ENCODE assay signal across 11 cellular contexts in genomic region chr17:75549246-75550138, GRCh38. TPM values are rescaled to one million over a fixed set of nuclear protein-coding genes. Genes with fewer than 3 reads are reported as not detected.
DNase-seq lines count a peak whose midpoint lies in the region; ATAC-seq and TF ChIP-seq lines count a peak whose summit lies in the region.
"Had no signal": no experiment of that assay in that cellular context is flagged by ENCODE, and none has a peak within 500 bp of the region (broad histone marks: within the 10 kb centered on the region; RNA-seq: fewer than 3 reads in every experiment).

No MANE protein-coding gene starts in this region.

- DNase-seq in GM23338 (ENCODE audit: low spot score) (peak; percentile 82), NCI-H2171 treated with DMSO at 0.1 percent for 48 hours (lab: John Stamatoyannopoulos, UW) (peak; percentile 68), epithelial cell of esophagus (ENCODE audit: low read depth) (peak; percentile 70), neuronal stem cell (ENCODE audit: low spot score) (peak; percentile 33), superior temporal gyrus (ENCODE audit: extremely low spot score) (no peak), AG08395 (ENCODE audit: low spot score) (no peak)
- DNase-seq in stimulated activated naive B cell treated with anti-CD40 and anti-IgM and Interleukin-4, amounts not matched to agents 10 μg/mL and 1 μg/mL and 100 μg/mL, for 72 hours = no peak
- DNase-seq: EL, glutamatergic neuron, IMR-90 had no signal

- no peaks in the 10 kb centered on the region for H3K9me2 ChIP-seq in GM23338 (ENCODE audit: insufficient read depth)

- no peaks in the 10 kb centered on the region for H3K36me3 ChIP-seq in GM23338 (ENCODE audit: insufficient read depth)
- H3K36me3 ChIP-seq in neuronal stem cell (replicated peaks in 1 of 2; ENCODE audit: control insufficient read depth in 2 of 2, insufficient read depth in 2 of 2, low read length in 2 of 2) = no peaks in the 10 kb centered on the region

- no peaks in the 10 kb centered on the region for H3K9me3 ChIP-seq in neuronal stem cell (replicated peaks in 1 of 2; ENCODE audit: control insufficient read depth in 2 of 2, insufficient read depth in 1 of 2, low read depth in 1 of 2, low read length in 2 of 2)

- peaks cover 35% of the 10 kb centered on the region for H3K4me1 Mint-ChIP-seq in GM23338
- H3K4me1 Mint-ChIP-seq in stimulated activated naive B cell treated with anti-CD40 and anti-IgM and Interleukin-4, amounts not matched to agents 10 μg/mL and 1 μg/mL and 100 μg/mL, for 72 hours = no peaks in the 10 kb centered on the region

- no peaks in the 10 kb centered on the region for H3K9me3 Mint-ChIP-seq in GM23338
- H3K9me3 Mint-ChIP-seq in stimulated activated naive B cell treated with anti-CD40 and anti-IgM and Interleukin-4, amounts not matched to agents 10 μg/mL and 1 μg/mL and 100 μg/mL, for 72 hours = no peaks in the 10 kb centered on the region

- 0 out of 2 replicates have a peak, but pooled peaks cover 7% of the 10 kb centered on the region for H3F3A ChIP-seq in GM23338 (replicated peaks; ENCODE audit: low read depth)

- peak overlapping the region; percentile 80 for H3K9ac ChIP-seq in neuronal stem cell (ENCODE audit: low read depth, low read length, poor library complexity)

- peak overlapping the region; percentile 64 for H2BK12ac ChIP-seq in neuronal stem cell (ENCODE audit: low read length)

- peak overlapping the region; percentile 78 for H3K4me3 Mint-ChIP-seq in GM23338
- no peak overlapping the region for H3K4me3 Mint-ChIP-seq in stimulated activated naive B cell treated with anti-CD40 and anti-IgM and Interleukin-4, amounts not matched to agents 10 μg/mL and 1 μg/mL and 100 μg/mL, for 72 hours

- H2BK15ac ChIP-seq in neuronal stem cell (ENCODE audit: low read length) = peak overlapping the region; percentile 99

- peak overlapping the region; percentile 89 for H2AFZ ChIP-seq in GM23338
- H2AFZ ChIP-seq in neuronal stem cell (ENCODE audit: low read length) = peak overlapping the region; percentile 74

- H2BK5ac ChIP-seq in neuronal stem cell (ENCODE audit: low read length) = peak overlapping the region; percentile 91

- H2AK5ac ChIP-seq in neuronal stem cell (ENCODE audit: low read depth, low read length) = peak overlapping the region; percentile 98

- H3K18ac ChIP-seq in neuronal stem cell (ENCODE audit: low read length) = peak overlapping the region; percentile 95

- H3K36me3 Mint-ChIP-seq in GM23338 (ENCODE audit: low read depth) = no peaks in the 10 kb centered on the region; the same call in 2 of the 3 replicates
- no peaks in the 10 kb centered on the region for H3K36me3 Mint-ChIP-seq in stimulated activated naive B cell treated with anti-CD40 and anti-IgM and Interleukin-4, amounts not matched to agents 10 μg/mL and 1 μg/mL and 100 μg/mL, for 72 hours

- WGBS in neuronal stem cell (ENCODE audit: extremely low coverage in 2 of 2, insufficient read length in 2 of 2, insufficient replicate concordance in 1 of 2), 2 donors = no CpG with 5 or more reads among the region's 22 CpGs

- peak overlapping the region; percentile 90 for H3K27ac Mint-ChIP-seq in GM23338
- H3K27ac Mint-ChIP-seq in stimulated activated naive B cell treated with anti-CD40 and anti-IgM and Interleukin-4, amounts not matched to agents 10 μg/mL and 1 μg/mL and 100 μg/mL, for 72 hours = no peak overlapping the region

- H2BK120ac ChIP-seq in neuronal stem cell (ENCODE audit: low read depth, low read length) = no peak overlapping the region

- peak overlapping the region; percentile 86 for H3K4me2 ChIP-seq in GM23338
- peak overlapping the region; percentile 52 for H3K4me2 ChIP-seq in neuronal stem cell (ENCODE audit: insufficient read depth, low read length, poor library complexity, severe bottlenecking)

- no peaks in the 10 kb centered on the region for H3K27me3 ChIP-seq in GM23338 (ENCODE audit: insufficient read depth)
- H3K27me3 ChIP-seq in neuronal stem cell (ENCODE audit: control insufficient read depth in 3 of 3, insufficient read depth in 3 of 3, low read depth in 1 of 3, low read length in 3 of 3) = peaks cover 0 to 37% (median 0%) of the 10 kb centered on the region in 3 experiments

- H3K27ac ChIP-seq in GM23338 (ENCODE audit: low read depth) (peak overlapping the region; percentile 81), neuronal stem cell (replicated peaks; ENCODE audit: low read length) (no peak overlapping the region)

- H3K4me1 ChIP-seq in GM23338 (ENCODE audit: insufficient read depth) (peaks cover 7% of the 10 kb centered on the region; the same call in 1 of the 2 replicates), neuronal stem cell (ENCODE audit: control insufficient read depth in 2 of 2, insufficient read depth in 1 of 2, low read depth in 1 of 2, low read length in 2 of 2) (peaks cover 9 to 24% of the 10 kb centered on the region in 2 donors)

- peak overlapping the region; percentile 21 for H3K14ac ChIP-seq in neuronal stem cell (ENCODE audit: low read length)

- H4K20me1 ChIP-seq in GM23338 (replicated peaks; ENCODE audit: insufficient read depth) = peaks cover 3% of the 10 kb centered on the region; the same call in 1 of the 2 replicates

- H3K79me1 ChIP-seq in neuronal stem cell (ENCODE audit: low read depth, low read length) = no peaks in the 10 kb centered on the region

- no peak overlapping the region for H4K91ac ChIP-seq in neuronal stem cell (ENCODE audit: low read depth, low read length, poor library complexity)

- peaks cover 4% of the 10 kb centered on the region for H3K27me3 Mint-ChIP-seq in GM23338 (ENCODE audit: insufficient read depth, low read depth, poor library complexity)
- H3K27me3 Mint-ChIP-seq in stimulated activated naive B cell treated with anti-CD40 and anti-IgM and Interleukin-4, amounts not matched to agents 10 μg/mL and 1 μg/mL and 100 μg/mL, for 72 hours = no peaks in the 10 kb centered on the region

- peak overlapping the region; percentile 59 for H3K4ac ChIP-seq in neuronal stem cell (ENCODE audit: low read length)

- no peaks in the 10 kb centered on the region for H3K79me2 ChIP-seq in GM23338 (replicated peaks; ENCODE audit: insufficient read depth)

- no peak overlapping the region for H4K8ac ChIP-seq in neuronal stem cell (ENCODE audit: low read depth, low read length)

- ATAC-seq in GM23338 = peak; percentile 84
- ATAC-seq in stimulated activated naive B cell treated with anti-CD40 and anti-IgM and Interleukin-4, amounts not matched to agents 10 μg/mL and 1 μg/mL and 100 μg/mL, for 72 hours (replicated peaks) = no peak
- ATAC-seq in GM19328 (IDR thresholded peaks at IDR 0.05; ENCODE audit: unreplicated experiment) = no peak

- H3K4me3 ChIP-seq in GM23338 (peak overlapping the region; percentile 53), epithelial cell of esophagus (ENCODE audit: low read length) (no peak overlapping the region), neuronal stem cell (ENCODE audit: low read length in 2 of 2) (no peak overlapping the region)

- H3K23ac ChIP-seq in neuronal stem cell (ENCODE audit: low read depth, low read length, poor library complexity) = peak overlapping the region; percentile 82

- TF ChIP-seq CTCF in GM23338 (conservative IDR thresholded peaks at IDR 0.05; ENCODE audit: low read depth in 2 of 2) = no peak
- no peak for TF ChIP-seq CTCF in epithelial cell of esophagus (IDR thresholded peaks at IDR 0.05; ENCODE audit: insufficient read depth, low read depth, low read length, missing control alignments)

TF ChIP-seq in GM23338, 12 proteins besides CTCF, POLR2A, EP300 and RAD21:
- TF ChIP-seq POLR2AphosphoS5 (IDR thresholded peaks at IDR 0.05; ENCODE audit: low read depth) = peak; percentile 39; the same call in 1 of the 2 replicates
- TF ChIP-seq ZNF331 (CRISPR knock-in tag; IDR thresholded peaks at IDR 0.05; ENCODE audit: low read depth) = no peak

RNA-seq across cellular contexts. Expression of gene LLGL2, which starts 24.0 kb away (rescaled TPM):
- total RNA-seq in GM23338 (2014; rRNA removed; shearing (Covaris generic)) = 63.9 and 78.5 TPM in 2 replicates
- polyA plus RNA-seq in GM23338 (2016; fragmentation: Nextera tagmentation; extraction: Ambion mirVana) = 62.5 and 71.9 TPM in 2 replicates
- polyA plus RNA-seq in neuronal stem cell (2013, experiment 1 of 2) = 25.2 TPM
- polyA plus RNA-seq in neuronal stem cell (2013, experiment 2 of 2) = 26.4 TPM

RNA-seq across cellular contexts. Expression of gene TSEN54, which starts 33.2 kb away (rescaled TPM):
- total RNA-seq in GM23338 (2014; rRNA removed; shearing (Covaris generic)) = 61.9 and 62.5 TPM in 2 replicates
- 45.9 and 48.2 TPM in 2 replicates for polyA plus RNA-seq in GM23338 (2016; fragmentation: Nextera tagmentation; extraction: Ambion mirVana)
- 21.2 TPM for polyA plus RNA-seq in neuronal stem cell (2013, experiment 1 of 2)
- polyA plus RNA-seq in neuronal stem cell (2013, experiment 2 of 2) = 24.0 TPM

RNA-seq across cellular contexts. Expression of gene CASKIN2, which starts 34.2 kb away (rescaled TPM):
- total RNA-seq in GM23338 (2014; rRNA removed; shearing (Covaris generic)) = 17.7 and 21.5 TPM in 2 replicates
- polyA plus RNA-seq in GM23338 (2016; fragmentation: Nextera tagmentation; extraction: Ambion mirVana) = 4.7 and 4.9 TPM in 2 replicates
- polyA plus RNA-seq in neuronal stem cell (2013, experiment 1 of 2) = 7.5 TPM
- polyA plus RNA-seq in neuronal stem cell (2013, experiment 2 of 2) = 7.9 TPM

RNA-seq across cellular contexts. Expression of gene MYO15B, which starts 38.1 kb away (rescaled TPM):
- 7.2 and 12.4 TPM in 2 replicates for total RNA-seq in GM23338 (2014; rRNA removed; shearing (Covaris generic))
- 3.8 and 6.6 TPM in 2 replicates for polyA plus RNA-seq in GM23338 (2016; fragmentation: Nextera tagmentation; extraction: Ambion mirVana)
- polyA plus RNA-seq in neuronal stem cell (2013, experiment 1 of 2) = 8.5 TPM
- polyA plus RNA-seq in neuronal stem cell (2013, experiment 2 of 2) = 8.9 TPM

Comparison
In these comparisons a context has a peak if more than half of its experiments do, and no peak if none do; other contexts are left out.
1. DNase-seq: peak in GM23338 (single experiment), NCI-H2171 treated with DMSO at 0.1 percent for 48 hours (single experiment), epithelial cell of esophagus (single experiment) and neuronal stem cell (single experiment); none in stimulated activated naive B cell treated with anti-CD40 and anti-IgM and Interleukin-4, amounts not matched to agents 10 μg/mL and 1 μg/mL and 100 μg/mL, for 72 hours (single experiment), superior temporal gyrus (single experiment) and AG08395 (single experiment).